ENCODE assay signal across 8 cellular contexts in genomic region chr7:2355079-2356008, GRCh38. TPM values are rescaled to one million over a fixed set of nuclear protein-coding genes. Genes with fewer than 3 reads are reported as not detected.
DNase-seq lines count a peak whose midpoint lies in the region; ATAC-seq and TF ChIP-seq lines count a peak whose summit lies in the region.

No MANE protein-coding gene starts in this region.

- peak; percentile 9 for ATAC-seq in GM19438 (IDR thresholded peaks at IDR 0.05; ENCODE audit: low read depth, unreplicated experiment)

- H3K36me3 ChIP-seq in KMS-11 (ENCODE audit: insufficient read depth) = peaks cover 7% of the 10 kb centered on the region; the same call in 1 of the 2 replicates

- intact Hi-C loops in activated naive CD4-positive, alpha-beta T cell treated with anti-CD3 and anti-CD28 coated beads for 36 hours (cut with micrococcal nuclease) = loop anchor here (2.0 kb wide), 1 partner anchor 785 kb away; the partner anchor contains the start of gene PSMG3

- peak overlapping the region; percentile 65 for H3K27ac Mint-ChIP-seq in activated naive CD4-positive, alpha-beta T cell treated with anti-CD3 and anti-CD28 coated beads for 36 hours

- peak overlapping the region; percentile 94 for H3K27ac ChIP-seq in KMS-11

- peaks cover 38% of the 10 kb centered on the region for H3K4me1 ChIP-seq in KMS-11 (ENCODE audit: low read depth, poor library complexity, severe bottlenecking)

- CTCF ChIA-PET in activated naive CD4-positive, alpha-beta T cell treated with anti-CD3 and anti-CD28 coated beads for 36 hours (lab: Charles Lee) = interaction anchor here (0.6 to 0.7 kb wide), 3 partner anchors 8 to 113 kb away, joined by 3 to 4 read pairs (median 3); no protein-coding TSS in a partner anchor

- H3K9me3 Mint-ChIP-seq in activated naive CD4-positive, alpha-beta T cell treated with anti-CD3 and anti-CD28 coated beads for 36 hours = no peaks in the 10 kb centered on the region

- TF ChIP-seq CTCF in AG09309 (IDR thresholded peaks at IDR 0.05; ENCODE audit: control insufficient read depth, insufficient read depth, low read depth, low read length, missing control alignments) (no peak), KMS-11 (conservative IDR thresholded peaks at IDR 0.05; ENCODE audit: low read depth, low read length) (no peak)

- DNase-seq in AG09309 (ENCODE audit: low read depth) (no peak), iPS DF 19.7 (ENCODE audit: low read depth, low spot score) (peak; percentile 30), NOMO-1 (lab: John Stamatoyannopoulos, UW; ENCODE audit: unreplicated experiment in 2 of 2) (no peak), H4 (ENCODE audit: low spot score) (no peak)
- DNase-seq in activated naive CD4-positive, alpha-beta T cell treated with anti-CD3 and anti-CD28 coated beads for 36 hours = peak; percentile 13
- peak; percentile 29 for DNase-seq in stimulated activated CD4-positive, alpha-beta T cell treated with anti-CD3 and anti-CD28 coated beads, Interleukin-12 subunit alpha, Interleukin-12 subunit beta, amount 100 ng/mL, for 4 hours

- H3K4me1 Mint-ChIP-seq in activated naive CD4-positive, alpha-beta T cell treated with anti-CD3 and anti-CD28 coated beads for 36 hours (ENCODE audit: low read depth) = peaks cover 43% of the 10 kb centered on the region

- H3K36me3 Mint-ChIP-seq in activated naive CD4-positive, alpha-beta T cell treated with anti-CD3 and anti-CD28 coated beads for 36 hours (ENCODE audit: low read depth) = peaks cover 22% of the 10 kb centered on the region

- peak overlapping the region; percentile 95 for H3K4me3 ChIP-seq in AG09309 (ENCODE audit: control insufficient read depth, low read depth, low read length)
- H3K4me3 ChIP-seq in KMS-11 (IDR thresholded peaks at IDR 0.05; ENCODE audit: insufficient read depth, low read depth, low read length) = no peak overlapping the region

- H2AFZ ChIP-seq in KMS-11 (ENCODE audit: low read depth) = 0 out of 2 replicates have a peak overlapping the region, but pooled peaks have one; percentile 3

- H3K4me2 ChIP-seq in KMS-11 = peak overlapping the region; percentile 64

- H4K20me1 ChIP-seq in KMS-11 (ENCODE audit: insufficient read depth) = peaks cover 45% of the 10 kb centered on the region

- H3K27me3 ChIP-seq in KMS-11 (ENCODE audit: insufficient read depth, low read depth) = no peaks in the 10 kb centered on the region

- peaks cover 67% of the 10 kb centered on the region for H3K79me2 ChIP-seq in KMS-11 (ENCODE audit: insufficient read depth, low read depth)

- H3K27me3 Mint-ChIP-seq in activated naive CD4-positive, alpha-beta T cell treated with anti-CD3 and anti-CD28 coated beads for 36 hours (ENCODE audit: low read depth) = no peaks in the 10 kb centered on the region

- H3K4me3 Mint-ChIP-seq in activated naive CD4-positive, alpha-beta T cell treated with anti-CD3 and anti-CD28 coated beads for 36 hours = peak overlapping the region; percentile 78

- H3K9ac ChIP-seq in KMS-11 = peak overlapping the region; percentile 98

RNA-seq across cellular contexts. Expression of gene EIF3B, which starts 0.7 kb away (rescaled TPM):
- 100 to 1,000 TPM; 156 to 159 TPM for total RNA-seq in activated naive CD4-positive, alpha-beta T cell treated with anti-CD3 and anti-CD28 coated beads for 36 hours
- total RNA-seq in H4 (2014; rRNA removed; shearing (Covaris generic)) = 361 and 382 TPM in 2 replicates

RNA-seq across cellular contexts. Expression of gene SNX8, which starts 41.1 kb away (rescaled TPM):
- 10 to 100 TPM; 28.7 to 29.6 TPM for total RNA-seq in activated naive CD4-positive, alpha-beta T cell treated with anti-CD3 and anti-CD28 coated beads for 36 hours
- total RNA-seq in H4 (2014; rRNA removed; shearing (Covaris generic)) = 27.7 and 40.2 TPM in 2 replicates

RNA-seq across cellular contexts. Expression of gene CHST12, which starts 48.1 kb away (rescaled TPM):
- total RNA-seq in activated naive CD4-positive, alpha-beta T cell treated with anti-CD3 and anti-CD28 coated beads for 36 hours = under 1 TPM; 0.62 to 0.64 TPM
- total RNA-seq in H4 (2014; rRNA removed; shearing (Covaris generic)) = 18.8 and 20.6 TPM in 2 replicates

Comparison
In these comparisons a context has a peak if more than half of its experiments do, and no peak if none do; other contexts are left out.
1. DNase-seq: peak in activated naive CD4-positive, alpha-beta T cell treated with anti-CD3 and anti-CD28 coated beads for 36 hours (single experiment), iPS DF 19.7 (single experiment) and stimulated activated CD4-positive, alpha-beta T cell treated with anti-CD3 and anti-CD28 coated beads, Interleukin-12 subunit alpha, Interleukin-12 subunit beta, amount 100 ng/mL, for 4 hours (single experiment); none in AG09309 (single experiment), NOMO-1 (0 of 2) and H4 (single experiment).
2. RNA of gene CHST12, which starts 48.1 kb away (total RNA-seq): 18.8 to 20.6 TPM in H4; 0.62 to 0.64 TPM in activated naive CD4-positive, alpha-beta T cell treated with anti-CD3 and anti-CD28 coated beads for 36 hours; every median in the first group is over 10 times any median in the second.